19 cellular contexts compared by ENCODE assay signal in the genomic region with DNA sequence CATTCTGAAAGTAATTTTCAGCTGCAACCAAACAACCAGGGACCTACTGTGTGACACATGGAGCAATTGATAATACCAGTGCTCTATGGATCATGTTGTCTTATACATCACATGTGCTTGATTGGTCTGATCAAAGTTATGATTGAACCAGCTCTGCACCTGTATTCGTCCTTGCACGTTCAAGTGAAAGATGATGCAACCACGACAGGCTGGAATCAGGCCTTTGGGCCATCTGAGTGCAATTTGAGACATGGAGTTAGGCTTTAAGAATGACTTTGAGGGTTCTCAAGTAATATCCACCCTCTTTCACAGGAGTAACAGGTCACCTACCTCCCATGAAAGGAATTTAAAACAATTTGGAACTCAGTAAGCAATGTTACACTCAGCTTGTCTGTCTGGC.
"Had no signal": no experiment of that assay in that cellular context is flagged by ENCODE, and none has a peak within 500 bp of the region (broad histone marks: within the 10 kb centered on the region; RNA-seq: fewer than 3 reads in every experiment).

No MANE protein-coding gene starts in this region.

- DNase-seq: activated B cell treated with CpG ODN at 0.5 μM for 24 hours; activated CD4-positive, alpha-beta memory T cell treated with anti-CD3 and anti-CD28 coated beads for 36 hours; activated CD4-positive, alpha-beta T cell treated with anti-CD3 and anti-CD28 coated beads for 4 hours; activated naive CD8-positive, alpha-beta T cell treated with anti-CD3 and anti-CD28 coated beads for 36 hours; activated T-cell treated with anti-CD3 and anti-CD28 coated beads for 4 hours; amniotic stem cell; dermis blood vessel endothelial cell; effector memory CD4-positive, alpha-beta T cell; foreskin fibroblast; left colon; lower lobe of right lung; stimulated activated naive CD8-positive, alpha-beta T cell treated with anti-CD3 and anti-CD28 coated beads, Interleukin-15, Interleukin-2, amounts not matched to agents 100 U/mL and 50 U/mL, for 24 hours; substantia nigra; T-helper 9 cell; tibial artery; uterus had no signal

- H3K27me3 ChIP-seq: hepatocyte, tibial artery, uterus had no signal

- H3K27ac ChIP-seq: hepatocyte, lower lobe of right lung, tibial artery had no signal

- H2AFZ ChIP-seq: hepatocyte had no signal

- H3K9me3 ChIP-seq: lower lobe of right lung, tibial artery, uterus had no signal

- FAIRE-seq: islet of Langerhans had no signal

- H3K4me3 ChIP-seq: hepatocyte, lower lobe of right lung, tibial artery, uterus had no signal

- H3K4me2 ChIP-seq: hepatocyte had no signal

- ATAC-seq: left colon; lower lobe of right lung; natural killer cell treated with Interleukin-12 subunit alpha and Interleukin-12 subunit beta and Interleukin-15 and Interleukin-18, amount 100 ng/mL, for 72 hours; stimulated activated naive CD8-positive, alpha-beta T cell treated with anti-CD3 and anti-CD28 coated beads, Interleukin-15, Interleukin-2, amounts not matched to agents 100 U/mL and 50 U/mL, for 24 hours had no signal

- H3K79me2 ChIP-seq: hepatocyte had no signal

- H3K36me3 ChIP-seq: lower lobe of right lung, tibial artery, uterus had no signal
